Comparison of ENCODE assay signal across 9 cellular contexts in the genomic region with DNA sequence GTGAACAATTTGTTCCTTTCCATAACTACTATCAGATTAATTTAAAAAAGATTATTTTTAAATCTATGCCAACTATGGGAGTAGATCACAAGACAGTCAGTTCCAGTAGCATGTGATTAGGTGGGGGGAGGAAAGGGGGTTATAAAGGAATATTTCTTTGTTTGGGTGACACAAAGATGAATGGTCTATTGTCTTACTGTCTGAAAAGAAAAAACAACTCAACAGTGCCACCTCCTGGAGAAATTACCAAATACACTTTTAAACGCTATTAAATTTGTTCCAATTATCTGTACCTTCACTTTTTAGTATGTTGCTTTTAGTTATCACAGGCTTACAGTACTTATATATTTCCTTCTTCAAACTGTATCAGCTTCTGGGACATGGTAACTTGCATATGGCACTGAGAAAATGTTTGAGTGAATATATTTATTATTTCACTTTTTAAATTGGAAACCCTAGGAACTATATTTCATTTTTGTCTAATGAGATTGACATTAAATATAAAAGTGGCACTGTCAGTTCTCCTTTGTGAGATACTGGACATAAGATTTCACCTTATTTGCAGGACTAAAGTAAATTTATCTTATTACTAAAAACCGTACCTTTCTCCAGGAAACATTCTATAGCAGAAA. TPM values are rescaled to one million over a fixed set of nuclear protein-coding genes. Genes with fewer than 3 reads are reported as not detected.
DNase-seq lines count a peak whose midpoint lies in the region; ATAC-seq, FAIRE-seq and TF ChIP-seq lines count a peak whose summit lies in the region.
"Had no signal": no experiment of that assay in that cellular context is flagged by ENCODE, and none has a peak within 500 bp of the region (broad histone marks: within the 10 kb centered on the region; RNA-seq: fewer than 3 reads in every experiment).

No MANE protein-coding gene starts in this region.

- no peak overlapping the region for H2BK120ac ChIP-seq in H1 (replicated peaks; ENCODE audit: low read depth, low read length)

- no peak overlapping the region for H2BK20ac ChIP-seq in H1 (ENCODE audit: low read length)

- no peak overlapping the region for H4K91ac ChIP-seq in H1 (replicated peaks; ENCODE audit: insufficient read length, low read length)

- peaks cover 3 to 10% (median 7%) of the 10 kb centered on the region in 4 experiments; a peak in 6 of 7 replicates for H3K4me1 ChIP-seq in H1 (replicated peaks in 1 of 4; ENCODE audit: control insufficient read depth in 3 of 4, insufficient read depth in 4 of 4, low read length in 3 of 4)

- H2BK12ac ChIP-seq in H1 (ENCODE audit: low read depth, low read length): no peak overlapping the region

- 46% methylated on average over 2 of the region's 2 CpGs; no CpG with 5 or more reads in 1 of the 2 experiments for WGBS in H1 (ENCODE audit: extremely low coverage in 1 of 2, insufficient coverage in 1 of 2, insufficient read length in 1 of 2, insufficient replicate concordance in 2 of 2, low coverage in 1 of 2, low lambda C conversion rate in 2 of 2, missing lambda C conversion rate in 1 of 2), 2 experiments

- no peak overlapping the region for H3K27ac Mint-ChIP-seq in activated CD4-positive, alpha-beta memory T cell treated with anti-CD3 and anti-CD28 coated beads, Interleukin-2, amount 10 ng/mL, durations not matched to agents 7 days and 5 days
- H3K27ac Mint-ChIP-seq in activated CD4-positive, alpha-beta memory T cell treated with anti-CD3 and anti-CD28 coated beads for 36 hours: no peak overlapping the region
- H3K27ac Mint-ChIP-seq: activated naive CD4-positive, alpha-beta T cell treated with anti-CD3 and anti-CD28 coated beads, Interleukin-2, amount 50 U/mL, for 72 hours had no signal

- no peak for TF ChIP-seq EP300 in H1 (IDR thresholded peaks at IDR 0.05; ENCODE audit: borderline replicate concordance in 1 of 2, low read depth in 2 of 2, low read length in 2 of 2)

- H2AK5ac ChIP-seq in H1 (ENCODE audit: low read depth, low read length): no peak overlapping the region

- no peak; a peak in 1 of 3 replicates for TF ChIP-seq POLR2A in H1 (IDR thresholded peaks at IDR 0.05; ENCODE audit: control extremely low read depth in 1 of 2, low read depth in 2 of 2, low read length in 2 of 2)

- no peak for FAIRE-seq in H1 (lab: Jason Lieb, UNC)

- H3K56ac ChIP-seq in H1 (replicated peaks; ENCODE audit: insufficient read length, low read depth, low read length): no peak overlapping the region

- no peak for DNase-seq in activated CD4-positive, alpha-beta memory T cell treated with anti-CD3 and anti-CD28 coated beads, Interleukin-2, amount 10 ng/mL, durations not matched to agents 7 days and 5 days
- no peak for DNase-seq in activated CD4-positive, alpha-beta memory T cell treated with anti-CD3 and anti-CD28 coated beads for 36 hours
- peak; percentile 82 for DNase-seq in NAMALWA (ENCODE audit: low spot score)
- peak; percentile 45 for DNase-seq in RWPE1 (ENCODE audit: low spot score)
- DNase-seq in H1 (ENCODE audit: low read depth in 1 of 2, low spot score in 2 of 2): no peak
- peak; percentile 88 for DNase-seq in midbrain (lab: John Stamatoyannopoulos, UW)
- no peak for DNase-seq in activated T-cell treated with anti-CD3 and anti-CD28 coated beads, Interleukin-2, amount 50 U/mL, for 4 hours

- H4K20me1 ChIP-seq in H1 (replicated peaks in 1 of 2; ENCODE audit: control insufficient read depth in 1 of 2, insufficient read depth in 2 of 2, low read length in 2 of 2): peaks cover 0 to 5% of the 10 kb centered on the region in 2 experiments

- H3K36me3 ChIP-seq in H1 (ENCODE audit: control insufficient read depth in 2 of 4, insufficient read depth in 4 of 4, low read length in 3 of 4): peaks cover 0 to 14% (median 7%) of the 10 kb centered on the region in 4 experiments; a peak in 3 of 8 replicates

- peaks cover 0 to 24% of the 10 kb centered on the region in 2 experiments; a peak in 3 of 4 replicates for H3K79me2 ChIP-seq in H1 (ENCODE audit: control insufficient read depth in 1 of 2, insufficient read depth in 2 of 2, low read length in 2 of 2)

- H3K23me2 ChIP-seq in H1 (ENCODE audit: low read depth, low read length): peaks cover 8% of the 10 kb centered on the region

- no peaks in the 10 kb centered on the region for H3K9me3 Mint-ChIP-seq in activated CD4-positive, alpha-beta memory T cell treated with anti-CD3 and anti-CD28 coated beads, Interleukin-2, amount 10 ng/mL, durations not matched to agents 7 days and 5 days
- no peaks in the 10 kb centered on the region for H3K9me3 Mint-ChIP-seq in activated CD4-positive, alpha-beta memory T cell treated with anti-CD3 and anti-CD28 coated beads for 36 hours
- no peaks in the 10 kb centered on the region for H3K9me3 Mint-ChIP-seq in activated T-cell treated with anti-CD3 and anti-CD28 coated beads, Interleukin-2, amount 50 U/mL, for 4 hours
- H3K9me3 Mint-ChIP-seq: activated naive CD4-positive, alpha-beta T cell treated with anti-CD3 and anti-CD28 coated beads, Interleukin-2, amount 50 U/mL, for 72 hours had no signal

- no peak for ATAC-seq in activated T-cell treated with anti-CD3 and anti-CD28 coated beads, Interleukin-2, amount 50 U/mL, for 4 hours
- no peak for ATAC-seq in GM18519 (IDR thresholded peaks at IDR 0.05; ENCODE audit: low FRiP score, unreplicated experiment)
- ATAC-seq: activated naive CD4-positive, alpha-beta T cell treated with anti-CD3 and anti-CD28 coated beads, Interleukin-2, amount 50 U/mL, for 72 hours had no signal

- H3K4me3 ChIP-seq in H1 (ENCODE audit: extremely low read depth in 1 of 4, insufficient read depth in 2 of 4, low read depth in 3 of 4, low read length in 4 of 4): peak overlapping the region in 1 of 4 experiments; percentile 83; a peak in 1 of 8 replicates

- H3K9me3 ChIP-seq in H1 (ENCODE audit: insufficient read depth in 2 of 2, low read depth in 1 of 2, low read length in 1 of 2): no peaks in the 10 kb centered on the region

- H3K79me1 ChIP-seq in H1 (ENCODE audit: low read depth, low read length): no peaks in the 10 kb centered on the region

- H4K8ac ChIP-seq in H1 (ENCODE audit: extremely low read depth, insufficient read depth, low read length): no peak overlapping the region

- no peak overlapping the region for H3K27ac ChIP-seq in RWPE1
- no peak overlapping the region for H3K27ac ChIP-seq in H1 (ENCODE audit: low read depth, low read length)

- no peaks in the 10 kb centered on the region for H3K27me3 ChIP-seq in H1 (replicated peaks in 1 of 4; ENCODE audit: control insufficient read depth in 3 of 4, extremely low read depth in 1 of 4, insufficient read depth in 3 of 4, low read length in 3 of 4)

- TF ChIP-seq CTCF in RWPE1 (conservative IDR thresholded peaks at IDR 0.05; ENCODE audit: low read depth) (peak; percentile 63), H1 (IDR thresholded peaks at IDR 0.05; ENCODE audit: control extremely low read depth in 1 of 3, insufficient read depth in 1 of 3, low read depth in 1 of 3, low read length in 3 of 3) (peak in 2 of 3 experiments; percentile 34 to 39; a peak in 2 of 4 replicates)

- peak overlapping the region; percentile 37 for H3K4me3 Mint-ChIP-seq in activated CD4-positive, alpha-beta memory T cell treated with anti-CD3 and anti-CD28 coated beads, Interleukin-2, amount 10 ng/mL, durations not matched to agents 7 days and 5 days
- H3K4me3 Mint-ChIP-seq in activated CD4-positive, alpha-beta memory T cell treated with anti-CD3 and anti-CD28 coated beads for 36 hours: no peak overlapping the region
- no peak overlapping the region for H3K4me3 Mint-ChIP-seq in activated T-cell treated with anti-CD3 and anti-CD28 coated beads, Interleukin-2, amount 50 U/mL, for 4 hours

- no peak overlapping the region for H3K23ac ChIP-seq in H1 (ENCODE audit: insufficient read length)

- H2BK15ac ChIP-seq in H1 (ENCODE audit: low read length): no peak overlapping the region

- no peak overlapping the region for H4K5ac ChIP-seq in H1 (ENCODE audit: insufficient read length, low read depth, low read length)

- H3K9ac ChIP-seq in H1 (replicated peaks in 1 of 4; ENCODE audit: extremely low read depth in 1 of 4, low read depth in 3 of 4, low read length in 3 of 4): no peak overlapping the region

- H3K36me3 Mint-ChIP-seq in activated CD4-positive, alpha-beta memory T cell treated with anti-CD3 and anti-CD28 coated beads, Interleukin-2, amount 10 ng/mL, durations not matched to agents 7 days and 5 days (ENCODE audit: low read depth): peaks cover 27% of the 10 kb centered on the region
- H3K36me3 Mint-ChIP-seq in activated CD4-positive, alpha-beta memory T cell treated with anti-CD3 and anti-CD28 coated beads for 36 hours: peaks cover 7% of the 10 kb centered on the region
- H3K36me3 Mint-ChIP-seq in activated T-cell treated with anti-CD3 and anti-CD28 coated beads, Interleukin-2, amount 50 U/mL, for 4 hours (ENCODE audit: insufficient read depth): peaks cover 7% of the 10 kb centered on the region

- no peak overlapping the region for H2BK5ac ChIP-seq in H1 (ENCODE audit: low read depth, low read length)

- peaks cover 38% of the 10 kb centered on the region for H3K27me3 Mint-ChIP-seq in activated CD4-positive, alpha-beta memory T cell treated with anti-CD3 and anti-CD28 coated beads, Interleukin-2, amount 10 ng/mL, durations not matched to agents 7 days and 5 days
- H3K27me3 Mint-ChIP-seq in activated CD4-positive, alpha-beta memory T cell treated with anti-CD3 and anti-CD28 coated beads for 36 hours: peaks cover 32% of the 10 kb centered on the region
- peaks cover 32% of the 10 kb centered on the region for H3K27me3 Mint-ChIP-seq in activated T-cell treated with anti-CD3 and anti-CD28 coated beads, Interleukin-2, amount 50 U/mL, for 4 hours (ENCODE audit: low read depth)

- CTCF ChIA-PET in activated CD4-positive, alpha-beta memory T cell treated with anti-CD3 and anti-CD28 coated beads, Interleukin-2, amount 10 ng/mL, durations not matched to agents 7 days and 5 days (lab: Charles Lee): interaction anchor here (0.6 to 8.7 kb wide), 26 partner anchors 10 to 981 kb away, joined by 3 to 144 read pairs (median 4); partner anchors contain the start of gene PSRC1
- CTCF ChIA-PET in activated CD4-positive, alpha-beta memory T cell treated with anti-CD3 and anti-CD28 coated beads for 36 hours (lab: Charles Lee): interaction anchor here (0.6 to 8.6 kb wide), 35 partner anchors 8 to 558 kb away, joined by 3 to 205 read pairs (median 4); partner anchors contain the start of genes CELSR2, PSRC1 and SARS1
- CTCF ChIA-PET in RWPE1 (lab: Yijun Ruan, JAX): interaction anchor here (0.5 to 2.1 kb wide), 10 partner anchors 44 to 1719 kb away, joined by 3 to 13 read pairs (median 6); no protein-coding TSS in a partner anchor
- CTCF ChIA-PET in H1 (lab: Charles Lee; ENCODE audit: partially characterized antibody): interaction anchor here (0.7 to 7.5 kb wide), 51 partner anchors 8 to 813 kb away, joined by 3 to 113 read pairs (median 5); partner anchors contain the start of genes AMIGO1, CYB561D1, MYBPHL and PSRC1

- intact Hi-C loops in activated CD4-positive, alpha-beta memory T cell treated with anti-CD3 and anti-CD28 coated beads for 36 hours (cut with micrococcal nuclease): loop anchor here (1.0 to 2.0 kb wide), 4 partner anchors 122 to 198 kb away; no protein-coding TSS in a partner anchor

- peak; percentile 64 to 73 for TF ChIP-seq RAD21 in H1 (IDR thresholded peaks at IDR 0.05 in 1 of 2, conservative IDR thresholded peaks at IDR 0.05 in 1 of 2; ENCODE audit: low read depth in 2 of 2, low read length in 2 of 2)

- H2AFZ ChIP-seq in H1 (ENCODE audit: low read length): no peak overlapping the region

- H3K4ac ChIP-seq in H1 (replicated peaks; ENCODE audit: insufficient read length, low read depth, low read length): no peak overlapping the region

- no peak overlapping the region for H3K14ac ChIP-seq in H1 (ENCODE audit: insufficient read length)

- no peak overlapping the region for H3K18ac ChIP-seq in H1 (ENCODE audit: extremely low read depth, low read length)

- H3K4me1 Mint-ChIP-seq in activated CD4-positive, alpha-beta memory T cell treated with anti-CD3 and anti-CD28 coated beads, Interleukin-2, amount 10 ng/mL, durations not matched to agents 7 days and 5 days: peaks cover 15% of the 10 kb centered on the region
- peaks cover 7% of the 10 kb centered on the region for H3K4me1 Mint-ChIP-seq in activated CD4-positive, alpha-beta memory T cell treated with anti-CD3 and anti-CD28 coated beads for 36 hours (ENCODE audit: low read depth)
- H3K4me1 Mint-ChIP-seq in activated T-cell treated with anti-CD3 and anti-CD28 coated beads, Interleukin-2, amount 50 U/mL, for 4 hours (ENCODE audit: low read depth): peaks cover 12% of the 10 kb centered on the region

- no peak overlapping the region; a peak in 1 of 4 replicates for H3K4me2 ChIP-seq in H1 (ENCODE audit: insufficient read depth in 1 of 2, low read depth in 2 of 2, low read length in 2 of 2)

- POLR2A ChIA-PET in activated CD4-positive, alpha-beta memory T cell treated with anti-CD3 and anti-CD28 coated beads, Interleukin-2, amount 10 ng/mL, durations not matched to agents 7 days and 5 days (lab: Charles Lee): interaction anchor here (1.2 to 4.4 kb wide), 6 partner anchors 9 to 135 kb away, joined by 3 to 31 read pairs (median 10); partner anchors contain the start of genes PSMA5 and PSRC1
- POLR2A ChIA-PET in activated CD4-positive, alpha-beta memory T cell treated with anti-CD3 and anti-CD28 coated beads for 36 hours (lab: Charles Lee): interaction anchor here (0.7 kb wide), 1 partner anchor 81 kb away, joined by 3 read pairs; no protein-coding TSS in a partner anchor
- POLR2A ChIA-PET in RWPE1 (lab: Yijun Ruan, JAX; ENCODE audit: low non-redundant PET): interaction anchor here (0.5 to 0.7 kb wide), 2 partner anchors 118 to 287 kb away, joined by 3 to 7 read pairs; a partner anchor contains a TSS
- POLR2A ChIA-PET in H1 (lab: Charles Lee; ENCODE audit: partially characterized antibody): interaction anchor here (1.1 to 3.4 kb wide), 12 partner anchors 13 to 160 kb away, joined by 3 to 18 read pairs (median 8); partner anchors contain the start of genes MYBPHL, PSMA5 and PSRC1

RNA-seq across cellular contexts. Expression of gene SORT1, which starts 1.7 kb away (rescaled TPM):
- 1 to 10 TPM; 3.2 to 4.5 TPM for total RNA-seq in activated CD4-positive, alpha-beta memory T cell treated with anti-CD3 and anti-CD28 coated beads, Interleukin-2, amount 10 ng/mL, durations not matched to agents 7 days and 5 days
- under 1 TPM; 0.31 to 0.51 TPM for total RNA-seq in activated CD4-positive, alpha-beta memory T cell treated with anti-CD3 and anti-CD28 coated beads for 36 hours
- 67.4 and 69.6 TPM in 2 replicates for total RNA-seq in H1 (2021; fragmentation: NEBNext Ultra II Directional; extraction: Animal tissue kit (Norgen Biotek cat#: 25700))
- 15.3 and 18.7 TPM in 2 replicates for polyA plus RNA-seq in H1 (2011; rRNA removed)
- 16.5 TPM for polyA plus RNA-seq in H1 (2011; cell fraction: cytosol; rRNA removed)
- 30.5 TPM for polyA plus RNA-seq in H1 (2011; cell fraction: nucleus; rRNA removed)
- 18.9 to 26.5 TPM (median 22.1 TPM) in 4 replicates for polyA plus RNA-seq in H1 (2012, experiment 1 of 2)
- 3.3 TPM for polyA plus RNA-seq in H1 (2012, experiment 2 of 2)
- 42.6 TPM for polyA plus RNA-seq in H1 (2013, experiment 1 of 2)
- 46.0 TPM for polyA plus RNA-seq in H1 (2013, experiment 2 of 2)
- polyA minus RNA-seq in H1 (2011; rRNA and poly(A)+ RNA removed): 94.9 and 112 TPM in 2 replicates
- 33.2 TPM for polyA minus RNA-seq in H1 (2011; cell fraction: cytosol; rRNA and poly(A)+ RNA removed)
- 97.3 TPM for polyA minus RNA-seq in H1 (2011; cell fraction: nucleus; rRNA and poly(A)+ RNA removed)
- 1 to 10 TPM; 1.1 to 1.6 (median 1.2) TPM for total RNA-seq in activated T-cell treated with anti-CD3 and anti-CD28 coated beads, Interleukin-2, amount 50 U/mL, for 4 hours

RNA-seq across cellular contexts. Expression of gene PSMA5, which starts 26.8 kb away (rescaled TPM):
- 100 to 1,000 TPM; 170 to 189 TPM for total RNA-seq in activated CD4-positive, alpha-beta memory T cell treated with anti-CD3 and anti-CD28 coated beads, Interleukin-2, amount 10 ng/mL, durations not matched to agents 7 days and 5 days
- total RNA-seq in activated CD4-positive, alpha-beta memory T cell treated with anti-CD3 and anti-CD28 coated beads for 36 hours: 100 to 1,000 TPM; 217 to 218 TPM
- 147 and 166 TPM in 2 replicates for total RNA-seq in H1 (2021; fragmentation: NEBNext Ultra II Directional; extraction: Animal tissue kit (Norgen Biotek cat#: 25700))
- polyA plus RNA-seq in H1 (2011; rRNA removed): 73.3 and 140 TPM in 2 replicates
- 127 TPM for polyA plus RNA-seq in H1 (2011; cell fraction: cytosol; rRNA removed)
- 46.0 TPM for polyA plus RNA-seq in H1 (2011; cell fraction: nucleus; rRNA removed)
- 126 to 142 TPM (median 133 TPM) in 4 replicates for polyA plus RNA-seq in H1 (2012, experiment 1 of 2)
- 31.6 TPM for polyA plus RNA-seq in H1 (2012, experiment 2 of 2)
- polyA plus RNA-seq in H1 (2013, experiment 1 of 2): 76.2 TPM
- polyA plus RNA-seq in H1 (2013, experiment 2 of 2): 73.7 TPM
- polyA minus RNA-seq in H1 (2011; rRNA and poly(A)+ RNA removed): 84.5 and 90.3 TPM in 2 replicates
- polyA minus RNA-seq in H1 (2011; cell fraction: cytosol; rRNA and poly(A)+ RNA removed): 60.9 TPM
- polyA minus RNA-seq in H1 (2011; cell fraction: nucleus; rRNA and poly(A)+ RNA removed): 26.5 TPM
- total RNA-seq in activated T-cell treated with anti-CD3 and anti-CD28 coated beads, Interleukin-2, amount 50 U/mL, for 4 hours: 100 to 1,000 TPM; 298 to 351 (median 300) TPM

Comparison
In these comparisons a context has a peak if more than half of its experiments do, and no peak if none do; other contexts are left out.
1. DNase-seq: peak in NAMALWA (single experiment), RWPE1 (single experiment) and midbrain (single experiment); none in activated CD4-positive, alpha-beta memory T cell treated with anti-CD3 and anti-CD28 coated beads, Interleukin-2, amount 10 ng/mL, durations not matched to agents 7 days and 5 days (single experiment), activated CD4-positive, alpha-beta memory T cell treated with anti-CD3 and anti-CD28 coated beads for 36 hours (single experiment), H1 (0 of 2) and activated T-cell treated with anti-CD3 and anti-CD28 coated beads, Interleukin-2, amount 50 U/mL, for 4 hours (single experiment).
2. RNA of gene SORT1, which starts 1.7 kb away (total RNA-seq): 67.4 to 69.6 TPM in H1; 3.2 to 4.5 TPM in activated CD4-positive, alpha-beta memory T cell treated with anti-CD3 and anti-CD28 coated beads, Interleukin-2, amount 10 ng/mL, durations not matched to agents 7 days and 5 days, 1.1 to 1.6 TPM in activated T-cell treated with anti-CD3 and anti-CD28 coated beads, Interleukin-2, amount 50 U/mL, for 4 hours and 0.31 to 0.51 TPM in activated CD4-positive, alpha-beta memory T cell treated with anti-CD3 and anti-CD28 coated beads for 36 hours; every median in the first group is over 10 times any median in the second.